Comparison of ENCODE assay signal across 13 cellular contexts in genomic region chr20:51447765-51448148, GRCh38.
DNase-seq lines count a peak whose midpoint lies in the region; ATAC-seq, FAIRE-seq and TF ChIP-seq lines count a peak whose summit lies in the region.
"Had no signal": no experiment of that assay in that cellular context is flagged by ENCODE, and none has a peak within 500 bp of the region (broad histone marks: within the 10 kb centered on the region; RNA-seq: fewer than 3 reads in every experiment).

No MANE protein-coding gene starts in this region.

- H2BK20ac ChIP-seq in IMR-90 (ENCODE audit: low read depth, low read length): peak overlapping the region; percentile 6; the same call in 1 of the 2 replicates

- TF ChIP-seq CTCF in A549 (IDR thresholded peaks at IDR 0.05) (no peak), IMR-90 (conservative IDR thresholded peaks at IDR 0.05; ENCODE audit: low read depth, low read length) (no peak), parathyroid adenoma (IDR thresholded peaks at IDR 0.05) (no peak)

- no peaks in the 10 kb centered on the region for H3K79me2 ChIP-seq in parathyroid adenoma

- H3K27me3 ChIP-seq in IMR-90 (ENCODE audit: control insufficient read depth, insufficient read depth, low read length): no peaks in the 10 kb centered on the region
- no peaks in the 10 kb centered on the region for H3K27me3 ChIP-seq in parathyroid adenoma (ENCODE audit: control insufficient read depth, insufficient read depth, low read length)
- H3K27me3 ChIP-seq: BE2C had no signal

- no peaks in the 10 kb centered on the region; the same call in 1 of the 2 replicates for H4K20me1 ChIP-seq in IMR-90 (ENCODE audit: insufficient read depth, low read length)

- FAIRE-seq in A549 (lab: Jason Lieb, UNC): no peak

- peak overlapping the region; percentile 32 for H3K4ac ChIP-seq in IMR-90 (ENCODE audit: low read depth, low read length)

- intact Hi-C loops in IMR-90 (cut with micrococcal nuclease): loop anchor here (2.0 kb wide), 1 partner anchor 115 kb away; no protein-coding TSS in a partner anchor

- peaks cover 60% of the 10 kb centered on the region for H3K36me3 Mint-ChIP-seq in effector memory CD8-positive, alpha-beta T cell (ENCODE audit: insufficient read depth)
- H3K36me3 Mint-ChIP-seq: WTC11 had no signal

- POLR2A ChIA-PET in A549 (lab: Yijun Ruan, JAX): interaction anchor here (1.1 kb wide), 1 partner anchor 9 kb away, joined by 8 read pairs; no protein-coding TSS in a partner anchor
- POLR2A ChIA-PET in IMR-90 (lab: Charles Lee; ENCODE audit: unreplicated experiment): no interaction called here

- peaks cover 0 to 6% of the 10 kb centered on the region in 2 experiments; a peak in 1 of 4 replicates for H3K79me1 ChIP-seq in IMR-90 (ENCODE audit: low read depth in 1 of 2, low read length in 2 of 2)

- H4K8ac ChIP-seq in IMR-90 (ENCODE audit: low read depth in 2 of 2, low read length in 2 of 2): peak overlapping the region in 1 of 2 experiments; percentile 4; a peak in 1 of 4 replicates

- peak overlapping the region; percentile 44 to 87 for H3K27ac Mint-ChIP-seq in effector memory CD8-positive, alpha-beta T cell

- no peak overlapping the region for H3K4me3 Mint-ChIP-seq in effector memory CD8-positive, alpha-beta T cell
- H3K4me3 Mint-ChIP-seq: WTC11 had no signal

- H2BK15ac ChIP-seq in IMR-90 (ENCODE audit: low read depth, low read length): peak overlapping the region; percentile 53; the same call in 1 of the 3 replicates

- dilution Hi-C loops in IMR-90 (cut with HindIII; ENCODE audit: low sequenced_read_pairs, unreplicated experiment): no loop called here

- H3K27ac ChIP-seq in A549: peak overlapping the region; percentile 44 to 84
- no peak overlapping the region for H3K27ac ChIP-seq in IMR-90 (ENCODE audit: insufficient read depth, low read length)
- peak overlapping the region; percentile 58 for H3K27ac ChIP-seq in parathyroid adenoma

- no peak for TF ChIP-seq EP300 in A549 (IDR thresholded peaks at IDR 0.05)

- peak overlapping the region; percentile 67 for H2AK5ac ChIP-seq in IMR-90 (ENCODE audit: low read depth, low read length)

- H3K27me3 Mint-ChIP-seq in effector memory CD8-positive, alpha-beta T cell: no peaks in the 10 kb centered on the region

- ATAC-seq in A549 (no peak), IMR-90 (ENCODE audit: low read depth) (no peak), GM19452 (IDR thresholded peaks at IDR 0.05; ENCODE audit: unreplicated experiment) (no peak)
- ATAC-seq in effector memory CD8-positive, alpha-beta T cell (replicated peaks): no peak
- ATAC-seq: WTC11 had no signal

- H3K4me2 ChIP-seq in A549: peak overlapping the region; percentile 73
- no peak overlapping the region for H3K4me2 ChIP-seq in IMR-90 (ENCODE audit: low read depth, low read length)
- peak overlapping the region; percentile 20 for H3K4me2 ChIP-seq in parathyroid adenoma (ENCODE audit: low read length)

- no peak overlapping the region for H3K56ac ChIP-seq in IMR-90 (ENCODE audit: extremely low read depth, insufficient read depth, low read length)

- H4K91ac ChIP-seq in IMR-90 (ENCODE audit: insufficient read depth, low read depth, low read length): peak overlapping the region; percentile 12; the same call in 1 of the 2 replicates

- H3K9ac ChIP-seq in IMR-90 (ENCODE audit: low read depth, low read length) (no peak overlapping the region), parathyroid adenoma (no peak overlapping the region)

- CTCF ChIA-PET in A549 (lab: Yijun Ruan, JAX) (interaction anchor here (0.9 to 1.1 kb wide), 2 partner anchors 14 kb away, joined by 3 to 5 read pairs; no protein-coding TSS in a partner anchor), IMR-90 (lab: Yijun Ruan, JAX) (interaction anchor here (1.0 kb wide), 1 partner anchor 147 kb away, joined by 3 read pairs; no protein-coding TSS in a partner anchor)

- H3K9me3 ChIP-seq in A549 (no peaks in the 10 kb centered on the region), IMR-90 (ENCODE audit: control insufficient read depth, insufficient read depth, low read length) (no peaks in the 10 kb centered on the region), parathyroid adenoma (ENCODE audit: control insufficient read depth, low read length) (no peaks in the 10 kb centered on the region)
- H3K9me3 ChIP-seq: BE2C had no signal

- H2BK5ac ChIP-seq in IMR-90 (ENCODE audit: low read depth, low read length, poor library complexity, severe bottlenecking): no peak overlapping the region

- TF ChIP-seq POLR2A in A549 (IDR thresholded peaks at IDR 0.05; ENCODE audit: low read length) (no peak), IMR-90 (IDR thresholded peaks at IDR 0.05; ENCODE audit: low read depth, low read length) (no peak)

- BruUV-seq in IMR-90 (replicated peaks; lab: Mats Ljungman, UMichigan): no TSS peak

- H2BK120ac ChIP-seq in IMR-90 (ENCODE audit: low read depth, low read length): peak overlapping the region; percentile 16

- peak overlapping the region; percentile 2; the same call in 1 of the 2 replicates for H3K14ac ChIP-seq in IMR-90 (replicated peaks; ENCODE audit: low read depth, low read length)

- peaks cover 39 to 69% of the 10 kb centered on the region in 2 donors for H3K4me1 Mint-ChIP-seq in effector memory CD8-positive, alpha-beta T cell (ENCODE audit: low read depth in 2 of 2)

- DNase-seq in A549 (ENCODE audit: low read depth in 1 of 2, low spot score in 1 of 2): no peak
- no peak for DNase-seq in IMR-90
- no peak for DNase-seq in effector memory CD8-positive, alpha-beta T cell
- DNase-seq in amygdala (lab: John Stamatoyannopoulos, UW): no peak
- no peak for DNase-seq in D341Med (ENCODE audit: low spot score)
- DNase-seq in stimulated activated CD4-positive, alpha-beta T cell treated with anti-CD3 and anti-CD28 coated beads, Interleukin-2, amount 100 ng/mL, for 24 hours: no peak
- DNase-seq: BE2C, DND-41, glutamatergic neuron, NCI-H2081 had no signal

- 74% methylated on average over 5 of the region's 5 CpGs for whole genome bisulfite sequencing in A549 (ENCODE audit: missing lambda C conversion rate)
- 73% methylated on average over 3 of the region's 5 CpGs; no CpG with 5 or more reads in 1 of the 2 experiments for WGBS in IMR-90 (ENCODE audit: extremely low coverage in 2 of 2, insufficient read length in 1 of 2), 2 experiments

- H3K36me3 ChIP-seq in IMR-90 (ENCODE audit: control insufficient read depth, insufficient read depth, low read length): no peaks in the 10 kb centered on the region; the same call in 1 of the 2 replicates
- no peaks in the 10 kb centered on the region for H3K36me3 ChIP-seq in parathyroid adenoma (ENCODE audit: control insufficient read depth, insufficient read depth, low read length)
- H3K36me3 ChIP-seq: BE2C had no signal

- H3K23ac ChIP-seq in IMR-90 (ENCODE audit: low read depth, low read length): 0 out of 2 replicates have a peak overlapping the region, but pooled peaks have one; percentile 11

- H3K18ac ChIP-seq in IMR-90 (ENCODE audit: low read depth, low read length): no peak overlapping the region

- H4K5ac ChIP-seq in IMR-90 (ENCODE audit: low read depth, low read length): no peak overlapping the region

- no peaks in the 10 kb centered on the region for H3K9me3 Mint-ChIP-seq in effector memory CD8-positive, alpha-beta T cell
- H3K9me3 Mint-ChIP-seq: WTC11 had no signal

- no peak overlapping the region for H2AK9ac ChIP-seq in IMR-90 (replicated peaks; ENCODE audit: low read depth, low read length, poor library complexity)

- in situ Hi-C loops in IMR-90 (cut with MboI; ENCODE audit: low sequenced_read_pairs): no loop called here

- H2AFZ ChIP-seq in IMR-90 (replicated peaks; ENCODE audit: low read length, poor library complexity): peak overlapping the region; percentile 4
- no peak overlapping the region for H2AFZ ChIP-seq in parathyroid adenoma

- H3K9me1 ChIP-seq in IMR-90 (ENCODE audit: insufficient read depth, low read length): peaks cover 12% of the 10 kb centered on the region; the same call in 1 of the 2 replicates

- H3K4me3 ChIP-seq in A549 (no peak overlapping the region), IMR-90 (ENCODE audit: insufficient read depth, low read depth, low read length) (no peak overlapping the region), parathyroid adenoma (ENCODE audit: low read depth, low read length) (peak overlapping the region; percentile 11)

- no peak for TF ChIP-seq RAD21 in A549 (conservative IDR thresholded peaks at IDR 0.05 in 1 of 2, IDR thresholded peaks at IDR 0.05 in 1 of 2)
- no peak for TF ChIP-seq RAD21 in IMR-90 (IDR thresholded peaks at IDR 0.05; ENCODE audit: low read length)

- H3K4me1 ChIP-seq in A549: peaks cover 49% of the 10 kb centered on the region
- peaks cover 12% of the 10 kb centered on the region for H3K4me1 ChIP-seq in IMR-90 (ENCODE audit: control insufficient read depth, insufficient read depth, low read length)
- H3K4me1 ChIP-seq in parathyroid adenoma: peaks cover 25% of the 10 kb centered on the region

TF ChIP-seq in A549, 52 proteins besides CTCF, POLR2A, EP300 and RAD21:
- TF ChIP-seq E2F6 (IDR thresholded peaks at IDR 0.05; ENCODE audit: borderline replicate concordance, low read depth): no peak
- TF ChIP-seq KDM1A (IDR thresholded peaks at IDR 0.05; ENCODE audit: low read depth): peak; percentile 53; the same call in 1 of the 2 replicates
- no peak for TF ChIP-seq MYC (IDR thresholded peaks at IDR 0.05; ENCODE audit: borderline replicate concordance, low read length)

TF ChIP-seq in IMR-90, 13 proteins besides CTCF, POLR2A, EP300 and RAD21:
- TF ChIP-seq RCOR1 (IDR thresholded peaks at IDR 0.05; ENCODE audit: insufficient replicate concordance, low read length) (no peak), MXI1 (IDR thresholded peaks at IDR 0.05; ENCODE audit: borderline replicate concordance, low read depth, low read length) (no peak), BHLHE40 (IDR thresholded peaks at IDR 0.05; ENCODE audit: low read depth, low read length) (no peak), CHD1 (IDR thresholded peaks at IDR 0.05; ENCODE audit: low read depth, low read length) (no peak), RFX5 (IDR thresholded peaks at IDR 0.05; ENCODE audit: low read depth, low read length) (no peak), USF2 (IDR thresholded peaks at IDR 0.05; ENCODE audit: low read depth, low read length) (no peak)
